In genomic region chr6:24719125-24719931, GRCh38 we compare ENCODE assay signal across 8 cellular contexts. TPM values are rescaled to one million over a fixed set of nuclear protein-coding genes. Genes with fewer than 3 reads are reported as not detected.
DNase-seq lines count a peak whose midpoint lies in the region; ATAC-seq and TF ChIP-seq lines count a peak whose summit lies in the region.

Gene C6orf62, minus strand, starts transcription at chr6:24719154. Its CDS starts 486 bp downstream, at chr6:24718668.

- ATAC-seq in HG02970 (IDR thresholded peaks at IDR 0.05; ENCODE audit: low FRiP score, unreplicated experiment), result no peak

- CTCF ChIA-PET in PC-9 (lab: Charles Lee), result interaction anchor here (0.7 kb wide), 1 partner anchor 176 kb away, joined by 13 read pairs; no protein-coding TSS in a partner anchor

- peaks cover 48 to 54% (median 51%) of the 10 kb centered on the region in 11 experiments for H4K20me1 ChIP-seq in BLaER1 treated with 17β-estradiol and CSF1 and Interleukin-3, amounts not matched to agents 10 nM and 100 nM
- peaks cover 39% of the 10 kb centered on the region for H4K20me1 ChIP-seq in PC-9 (ENCODE audit: insufficient read depth)

- intact Hi-C loops in PC-9 (cut with micrococcal nuclease; ENCODE audit: unreplicated experiment), result loop anchor here (5.0 kb wide), 1 partner anchor 298 kb away; no protein-coding TSS in a partner anchor
- intact Hi-C loops in thyroid gland (cut with DNase I), result loop anchor here (5.0 kb wide), 1 partner anchor 53 kb away; the partner anchor contains the start of gene GMNN

- no peaks in the 10 kb centered on the region for H3K27me3 ChIP-seq in BLaER1 treated with 17β-estradiol and CSF1 and Interleukin-3, amounts not matched to agents 10 nM and 100 nM
- no peaks in the 10 kb centered on the region for H3K27me3 ChIP-seq in PC-9 (ENCODE audit: insufficient read depth, low read depth)
- no peaks in the 10 kb centered on the region for H3K27me3 ChIP-seq in neuronal stem cell (ENCODE audit: control insufficient read depth in 3 of 3, insufficient read depth in 3 of 3, low read depth in 1 of 3, low read length in 3 of 3)
- no peaks in the 10 kb centered on the region for H3K27me3 ChIP-seq in thyroid gland

- peak; percentile 12 for DNase-seq in H4 (ENCODE audit: low spot score)
- peak; percentile 38 to 45 for DNase-seq in PC-9
- peak; percentile 10 to 35 for DNase-seq in activated T-helper 1 cell treated with anti-CD3 and anti-CD28 coated beads, Interleukin-2, amount 50 U/mL, for 16 hours (ENCODE audit: low read depth in 1 of 2, low spot score in 1 of 2)
- DNase-seq in fibroblast of villous mesenchyme (ENCODE audit: low read depth), result peak; percentile 34
- DNase-seq in neuronal stem cell (ENCODE audit: low spot score), result peak; percentile 6
- peak; percentile 23 to 32 for DNase-seq in thyroid gland

- peak within 1 kb of the TSS; percentile 93 for H2BK5ac ChIP-seq in neuronal stem cell (ENCODE audit: low read length)

- H3K36me3 ChIP-seq in BLaER1 treated with 17β-estradiol and CSF1 and Interleukin-3, amounts not matched to agents 10 nM and 100 nM, result peaks cover 39 to 48% (median 46%) of the 10 kb centered on the region in 11 experiments
- H3K36me3 ChIP-seq in PC-9 (ENCODE audit: low read depth), result peaks cover 41% of the 10 kb centered on the region
- H3K36me3 ChIP-seq in neuronal stem cell (replicated peaks in 1 of 2; ENCODE audit: control insufficient read depth in 2 of 2, insufficient read depth in 2 of 2, low read length in 2 of 2), result peaks cover 0 to 51% of the 10 kb centered on the region in 2 donors
- peaks cover 17% of the 10 kb centered on the region in 2 donors for H3K36me3 ChIP-seq in thyroid gland

- no peak within 1 kb of the TSS for H4K91ac ChIP-seq in neuronal stem cell (ENCODE audit: low read depth, low read length, poor library complexity)

- H3K4me1 ChIP-seq in BLaER1 treated with 17β-estradiol and CSF1 and Interleukin-3, amounts not matched to agents 10 nM and 100 nM, result peaks cover 34 to 54% (median 47%) of the 10 kb centered on the region in 10 experiments
- H3K4me1 ChIP-seq in PC-9 (replicated peaks; ENCODE audit: insufficient read depth) (peaks cover 45% of the 10 kb centered on the region), neuronal stem cell (ENCODE audit: control insufficient read depth in 2 of 2, insufficient read depth in 1 of 2, low read depth in 1 of 2, low read length in 2 of 2) (peaks cover 0 to 1% of the 10 kb centered on the region in 2 donors), thyroid gland (peaks cover 25 to 31% of the 10 kb centered on the region in 2 donors)

- H2AFZ ChIP-seq in PC-9 (no peak within 1 kb of the TSS), neuronal stem cell (ENCODE audit: low read length) (peak within 1 kb of the TSS; percentile 83)

- peaks cover 0 to 4% (median 0%) of the 10 kb centered on the region in 11 experiments; a peak in 2 of 22 replicates for H3K9me3 ChIP-seq in BLaER1 treated with 17β-estradiol and CSF1 and Interleukin-3, amounts not matched to agents 10 nM and 100 nM (replicated peaks in 1 of 11)
- H3K9me3 ChIP-seq in PC-9 (ENCODE audit: insufficient read depth, low read depth), result no peaks in the 10 kb centered on the region; the same call in 1 of the 2 replicates
- no peaks in the 10 kb centered on the region for H3K9me3 ChIP-seq in neuronal stem cell (replicated peaks in 1 of 2; ENCODE audit: control insufficient read depth in 2 of 2, insufficient read depth in 1 of 2, low read depth in 1 of 2, low read length in 2 of 2)
- no peaks in the 10 kb centered on the region for H3K9me3 ChIP-seq in thyroid gland

- peak within 1 kb of the TSS; percentile 94 for H3K18ac ChIP-seq in neuronal stem cell (ENCODE audit: low read length)

- no TSS peak for BruUV-seq in PC-9 (replicated peaks; lab: Mats Ljungman, UMichigan)

- TF ChIP-seq CTCF in PC-9 (conservative IDR thresholded peaks at IDR 0.05) (no peak), fibroblast of villous mesenchyme (IDR thresholded peaks at IDR 0.05; ENCODE audit: insufficient read depth, low read depth, low read length) (no peak), thyroid gland (IDR thresholded peaks at IDR 0.05) (no peak)

- POLR2A ChIA-PET in PC-9 (lab: Charles Lee; ENCODE audit: unreplicated experiment), result interaction anchor here (0.6 to 0.7 kb wide), 3 partner anchors 72 to 1273 kb away, joined by 5 to 19 read pairs (median 10); no protein-coding TSS in a partner anchor

- H3K14ac ChIP-seq in neuronal stem cell (ENCODE audit: low read length), result no peak within 1 kb of the TSS

- H3K4me2 ChIP-seq in BLaER1 treated with 17β-estradiol and CSF1 and Interleukin-3, amounts not matched to agents 10 nM and 100 nM, result peak within 1 kb of the TSS; percentile 89 to 98 (median 95)
- peak within 1 kb of the TSS; percentile 99 for H3K4me2 ChIP-seq in PC-9
- H3K4me2 ChIP-seq in neuronal stem cell (ENCODE audit: insufficient read depth, low read length, poor library complexity, severe bottlenecking), result peak within 1 kb of the TSS; percentile 66

- TF ChIP-seq POLR2A in thyroid gland (IDR thresholded peaks at IDR 0.05), result peak in 1 of 2 donors; percentile 5

- H3K79me1 ChIP-seq in neuronal stem cell (ENCODE audit: low read depth, low read length), result no peaks in the 10 kb centered on the region

- H3K79me2 ChIP-seq in PC-9 (ENCODE audit: low read depth), result peaks cover 63% of the 10 kb centered on the region

- peak within 1 kb of the TSS; percentile 74 to 99 (median 93) for H3K4me3 ChIP-seq in BLaER1 treated with 17β-estradiol and CSF1 and Interleukin-3, amounts not matched to agents 10 nM and 100 nM
- H3K4me3 ChIP-seq in PC-9, result peak within 1 kb of the TSS; percentile 95
- H3K4me3 ChIP-seq in fibroblast of villous mesenchyme (ENCODE audit: low read depth, low read length), result peak within 1 kb of the TSS; percentile 93
- peak within 1 kb of the TSS; percentile 79 to 98 for H3K4me3 ChIP-seq in neuronal stem cell (ENCODE audit: low read length in 2 of 2)
- peak within 1 kb of the TSS; percentile 43 to 99 (median 85) for H3K4me3 ChIP-seq in thyroid gland (replicated peaks in 1 of 3)

- H3K4ac ChIP-seq in neuronal stem cell (ENCODE audit: low read length), result no peak within 1 kb of the TSS

- peak within 1 kb of the TSS; percentile 96 to 100 (median 99) for H3K9ac ChIP-seq in BLaER1 treated with 17β-estradiol and CSF1 and Interleukin-3, amounts not matched to agents 10 nM and 100 nM
- peak within 1 kb of the TSS; percentile 99 for H3K9ac ChIP-seq in neuronal stem cell (ENCODE audit: low read depth, low read length, poor library complexity)

- H3K23ac ChIP-seq in neuronal stem cell (ENCODE audit: low read depth, low read length, poor library complexity), result peak within 1 kb of the TSS; percentile 85

- WGBS in neuronal stem cell (ENCODE audit: extremely low coverage in 2 of 2, insufficient read length in 2 of 2, insufficient replicate concordance in 1 of 2), 2 donors, result no CpG with 5 or more reads among the region's 24 CpGs
- WGBS in thyroid gland, 2 donors, result 1% methylated on average over 24 of the region's 24 CpGs

- H3K27ac ChIP-seq in BLaER1 treated with 17β-estradiol and CSF1 and Interleukin-3, amounts not matched to agents 10 nM and 100 nM, result peak within 1 kb of the TSS; percentile 96 to 100 (median 99)
- peak within 1 kb of the TSS; percentile 93 for H3K27ac ChIP-seq in PC-9
- no peak within 1 kb of the TSS for H3K27ac ChIP-seq in neuronal stem cell (replicated peaks; ENCODE audit: low read length)
- H3K27ac ChIP-seq in thyroid gland, result peak within 1 kb of the TSS; percentile 96 to 99 (median 98)

- no peak within 1 kb of the TSS for H4K8ac ChIP-seq in neuronal stem cell (ENCODE audit: low read depth, low read length)

- no peak within 1 kb of the TSS for H2BK12ac ChIP-seq in neuronal stem cell (ENCODE audit: low read length)

- no peak within 1 kb of the TSS for H2AK5ac ChIP-seq in neuronal stem cell (ENCODE audit: low read depth, low read length)

- no peak within 1 kb of the TSS for H2BK120ac ChIP-seq in neuronal stem cell (ENCODE audit: low read depth, low read length)

- peaks cover 35% of the 10 kb centered on the region for H3F3A ChIP-seq in PC-9 (ENCODE audit: insufficient read depth, low read depth)

- no peak within 1 kb of the TSS for H2BK15ac ChIP-seq in neuronal stem cell (ENCODE audit: low read length)

- no peaks in the 10 kb centered on the region for H3K9me2 ChIP-seq in PC-9 (ENCODE audit: insufficient read depth)

RNA-seq across cellular contexts. Expression of gene C6orf62, which starts in this region (rescaled TPM):
- total RNA-seq in H4 (2014; rRNA removed; shearing (Covaris generic)), result 115 and 120 TPM in 2 replicates
- total RNA-seq in PC-9 (2021) (107 and 128 TPM in 2 replicates), fibroblast of villous mesenchyme (148 and 187 TPM in 2 replicates), thyroid gland (100 to 1,000 TPM in 1 of 4 donors, 10 to 100 TPM in 3; 58.4 to 108 (median 87.3) TPM)
- 51.6 TPM for polyA plus RNA-seq in neuronal stem cell (2013, experiment 1 of 2)
- polyA plus RNA-seq in neuronal stem cell (2013, experiment 2 of 2), result 52.1 TPM
